In the genomic region with DNA sequence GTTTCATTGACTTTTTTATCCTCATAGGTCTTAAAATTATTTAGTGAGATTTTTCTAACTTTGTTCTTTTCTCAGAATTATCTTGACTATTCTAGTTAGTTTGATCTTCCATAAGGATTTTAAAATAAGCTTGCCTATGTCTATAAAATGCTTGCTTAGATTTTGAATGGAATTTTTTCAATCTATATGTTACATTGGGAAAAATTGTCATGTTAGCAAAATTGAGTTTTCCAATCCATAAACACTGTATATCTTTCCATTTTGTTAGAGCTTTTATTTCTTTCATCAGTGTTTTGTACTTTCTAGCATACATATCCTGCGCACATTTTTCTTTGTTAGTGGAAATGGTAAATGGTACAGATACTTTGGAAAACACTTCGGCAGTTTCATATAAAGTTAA, we compare ENCODE assay signal across 32 cellular contexts.
"Had no signal": no experiment of that assay in that cellular context is flagged by ENCODE, and none has a peak within 500 bp of the region (broad histone marks: within the 10 kb centered on the region; RNA-seq: fewer than 3 reads in every experiment).

No MANE protein-coding gene starts in this region.

- H3K36me3 ChIP-seq: ovary, spleen, suprapubic skin, tibial artery, transverse colon, upper lobe of right lung, uterus had no signal

- H3K9ac ChIP-seq: parathyroid adenoma had no signal

- H3K9me3 Mint-ChIP-seq: natural killer cell treated with Interleukin-12 subunit alpha and Interleukin-12 subunit beta and Interleukin-15 and Interleukin-18, amount 100 ng/mL, for 72 hours; nephron progenitor cell; neural crest cell; stimulated activated memory B cell treated with anti-CD40 and anti-IgM and Interleukin-4, amounts not matched to agents 10 μg/mL and 1 μg/mL and 100 μg/mL, for 72 hours; stimulated activated naive CD8-positive, alpha-beta T cell treated with anti-CD3 and anti-CD28 coated beads, Interleukin-15, amount 100 ng/mL, for 72 hours had no signal

- H3K27me3 Mint-ChIP-seq: naive thymus-derived CD8-positive, alpha-beta T cell; natural killer cell treated with Interleukin-12 subunit alpha and Interleukin-12 subunit beta and Interleukin-15 and Interleukin-18, amount 100 ng/mL, for 72 hours; progenitor cell of endocrine pancreas; stimulated activated memory B cell treated with anti-CD40 and anti-IgM and Interleukin-4, amounts not matched to agents 10 μg/mL and 1 μg/mL and 100 μg/mL, for 72 hours; stimulated activated naive CD8-positive, alpha-beta T cell treated with anti-CD3 and anti-CD28 coated beads, Interleukin-15, amount 100 ng/mL, for 72 hours; type B pancreatic cell had no signal

- H3K36me3 Mint-ChIP-seq: naive thymus-derived CD8-positive, alpha-beta T cell; natural killer cell treated with Interleukin-12 subunit alpha and Interleukin-12 subunit beta and Interleukin-15 and Interleukin-18, amount 100 ng/mL, for 72 hours; stimulated activated memory B cell treated with anti-CD40 and anti-IgM and Interleukin-4, amounts not matched to agents 10 μg/mL and 1 μg/mL and 100 μg/mL, for 72 hours; type B pancreatic cell had no signal

- H3K4me2 ChIP-seq: smooth muscle cell had no signal

- ATAC-seq: naive thymus-derived CD8-positive, alpha-beta T cell; natural killer cell treated with Interleukin-12 subunit alpha and Interleukin-12 subunit beta and Interleukin-15 and Interleukin-18, amount 100 ng/mL, for 72 hours; psoas muscle; right cardiac atrium; sciatic nerve; stimulated activated memory B cell treated with anti-CD40 and anti-IgM and Interleukin-4, amounts not matched to agents 10 μg/mL and 1 μg/mL and 100 μg/mL, for 72 hours; stimulated activated naive CD8-positive, alpha-beta T cell treated with anti-CD3 and anti-CD28 coated beads, Interleukin-15, amount 100 ng/mL, for 72 hours; stimulated activated naive CD8-positive, alpha-beta T cell treated with anti-CD3 and anti-CD28 coated beads, Interleukin-15, Interleukin-2, amounts not matched to agents 100 U/mL and 50 U/mL, for 24 hours; upper lobe of right lung had no signal

- H3K79me2 ChIP-seq: parathyroid adenoma had no signal

- H3K9me3 ChIP-seq: ovary, psoas muscle, spleen, suprapubic skin, testis, tibial artery, transverse colon, upper lobe of right lung, uterus had no signal

- H3K4me1 Mint-ChIP-seq: naive thymus-derived CD8-positive, alpha-beta T cell; neural crest cell; stimulated activated memory B cell treated with anti-CD40 and anti-IgM and Interleukin-4, amounts not matched to agents 10 μg/mL and 1 μg/mL and 100 μg/mL, for 72 hours; stimulated activated naive CD8-positive, alpha-beta T cell treated with anti-CD3 and anti-CD28 coated beads, Interleukin-15, amount 100 ng/mL, for 72 hours had no signal

- H2AFZ ChIP-seq: parathyroid adenoma had no signal

- DNase-seq: naive thymus-derived CD8-positive, alpha-beta T cell; nephron progenitor cell; occipital lobe; ovary; posterior cingulate gyrus; psoas muscle; right cardiac atrium; spleen; stimulated activated CD4-positive, alpha-beta T cell treated with anti-CD3 and anti-CD28 coated beads, Interleukin-12 subunit alpha, Interleukin-12 subunit beta, amount 100 ng/mL, for 4 hours; stimulated activated CD4-positive, alpha-beta T cell treated with anti-CD3 and anti-CD28 coated beads, Interleukin-1b, Interleukin-23, amount 100 ng/mL, for 48 hours; stimulated activated CD4-positive, alpha-beta T cell treated with anti-CD3 and anti-CD28 coated beads, Interleukin-4, amount 100 ng/mL, for 1 hour; stimulated activated CD4-positive, alpha-beta T cell treated with anti-CD3 and anti-CD28 coated beads, Interleukin-4, amount 100 ng/mL, for 4 hours; stimulated activated CD8-positive, alpha-beta memory T cell treated with anti-CD3 and anti-CD28 coated beads, Interleukin-4, amount 100 ng/mL, for 48 hours; stimulated activated naive CD4-positive, alpha-beta T cell; stimulated activated naive CD8-positive, alpha-beta T cell treated with anti-CD3 and anti-CD28 coated beads, Interleukin-15, amount 100 ng/mL, for 72 hours; stimulated activated naive CD8-positive, alpha-beta T cell treated with anti-CD3 and anti-CD28 coated beads, Interleukin-15, Interleukin-2, amounts not matched to agents 100 U/mL and 50 U/mL, for 24 hours; substantia nigra; testis; tibial artery; transverse colon; upper lobe of right lung; uterus had no signal

- H3K27ac Mint-ChIP-seq: naive thymus-derived CD8-positive, alpha-beta T cell; natural killer cell treated with Interleukin-12 subunit alpha and Interleukin-12 subunit beta and Interleukin-15 and Interleukin-18, amount 100 ng/mL, for 72 hours; nephron progenitor cell; progenitor cell of endocrine pancreas; stimulated activated memory B cell treated with anti-CD40 and anti-IgM and Interleukin-4, amounts not matched to agents 10 μg/mL and 1 μg/mL and 100 μg/mL, for 72 hours; stimulated activated naive CD8-positive, alpha-beta T cell treated with anti-CD3 and anti-CD28 coated beads, Interleukin-15, amount 100 ng/mL, for 72 hours; type B pancreatic cell had no signal

- H3K4me1 ChIP-seq: parathyroid adenoma, psoas muscle, spleen, suprapubic skin, testis, tibial artery, transverse colon, upper lobe of right lung, uterus had no signal

- H3K4me3 ChIP-seq: ovary, psoas muscle, skin epidermis, smooth muscle cell, spleen, suprapubic skin, testis, tibial artery, transverse colon, upper lobe of right lung, uterus had no signal

- H3K27ac ChIP-seq: ovary, parathyroid adenoma, psoas muscle, skin epidermis, spleen, suprapubic skin, testis, tibial artery, transverse colon, upper lobe of right lung, uterus had no signal

- H3K4me3 Mint-ChIP-seq: naive thymus-derived CD8-positive, alpha-beta T cell; natural killer cell treated with Interleukin-12 subunit alpha and Interleukin-12 subunit beta and Interleukin-15 and Interleukin-18, amount 100 ng/mL, for 72 hours; nephron progenitor cell; neural crest cell; stimulated activated memory B cell treated with anti-CD40 and anti-IgM and Interleukin-4, amounts not matched to agents 10 μg/mL and 1 μg/mL and 100 μg/mL, for 72 hours; stimulated activated naive CD8-positive, alpha-beta T cell treated with anti-CD3 and anti-CD28 coated beads, Interleukin-15, amount 100 ng/mL, for 72 hours; type B pancreatic cell had no signal

- H3K27me3 ChIP-seq: ovary, spleen, suprapubic skin, testis, tibial artery, transverse colon, upper lobe of right lung, uterus had no signal
